28 cellular contexts compared by ENCODE assay signal in genomic region chr6:51536728-51537127, GRCh38.
"Had no signal": no experiment of that assay in that cellular context is flagged by ENCODE, and none has a peak within 500 bp of the region (broad histone marks: within the 10 kb centered on the region; RNA-seq: fewer than 3 reads in every experiment).

No MANE protein-coding gene starts in this region.

- H3K27ac ChIP-seq: colonic mucosa, coronary artery, dorsolateral prefrontal cortex, epithelial cell of prostate, esophagus muscularis mucosa, esophagus squamous epithelium, foreskin keratinocyte, gastrocnemius medialis, gastroesophageal sphincter, heart left ventricle, heart right ventricle had no signal

- H3K27me3 ChIP-seq: colonic mucosa, gastrocnemius medialis had no signal

- H3K9me3 ChIP-seq: colonic mucosa, esophagus muscularis mucosa, esophagus squamous epithelium, gastrocnemius medialis, gastroesophageal sphincter, heart left ventricle, heart right ventricle had no signal

- H3K4me3 ChIP-seq: colonic mucosa, coronary artery, dorsolateral prefrontal cortex, esophagus muscularis mucosa, esophagus squamous epithelium, gastrocnemius medialis, gastroesophageal sphincter, heart left ventricle, heart right ventricle had no signal

- H3K36me3 ChIP-seq: colonic mucosa, esophagus muscularis mucosa, esophagus squamous epithelium, gastrocnemius medialis, gastroesophageal sphincter, heart left ventricle, heart right ventricle had no signal

- H3K4me1 ChIP-seq: colonic mucosa, esophagus muscularis mucosa, foreskin keratinocyte, gastrocnemius medialis, gastroesophageal sphincter, heart left ventricle, heart right ventricle had no signal

- DNase-seq: colonic mucosa; cortex of kidney; dermis blood vessel endothelial cell; dorsolateral prefrontal cortex; effector CD4-positive, alpha-beta T cell; effector CD8-positive, alpha-beta T cell; effector memory CD4-positive, alpha-beta T cell; effector memory CD8-positive, alpha-beta T cell; endodermal cell; erythroblast; esophagus squamous epithelium; foreskin fibroblast; foreskin keratinocyte; foreskin melanocyte; gastrocnemius medialis; glutamatergic neuron; head of caudate nucleus; heart left ventricle; heart right ventricle had no signal

- ATAC-seq: effector memory CD8-positive, alpha-beta T cell; esophagus mucosa; foreskin keratinocyte; gastrocnemius medialis; gastroesophageal sphincter; heart left ventricle; heart right ventricle had no signal

- FAIRE-seq: colon, endometrium, endothelial cell of umbilical vein, frontal cortex had no signal
